Comparison of ENCODE assay signal across 17 cellular contexts in genomic region chrX:39903937-39904336, GRCh38.
DNase-seq lines count a peak whose midpoint lies in the region; ATAC-seq and TF ChIP-seq lines count a peak whose summit lies in the region.
"Had no signal": no experiment of that assay in that cellular context is flagged by ENCODE, and none has a peak within 500 bp of the region (broad histone marks: within the 10 kb centered on the region; RNA-seq: fewer than 3 reads in every experiment).

No MANE protein-coding gene starts in this region.

- H3K36me3 Mint-ChIP-seq in activated naive CD8-positive, alpha-beta T cell treated with anti-CD3 and anti-CD28 coated beads, Interleukin-2, amount 50 U/mL, for 24 hours (ENCODE audit: low read depth): no peaks in the 10 kb centered on the region
- no peaks in the 10 kb centered on the region for H3K36me3 Mint-ChIP-seq in activated naive CD8-positive, alpha-beta T cell treated with anti-CD3 and anti-CD28 coated beads for 36 hours
- H3K36me3 Mint-ChIP-seq: natural killer cell had no signal

- 76 to 96% (median 91%) methylated on average over 4 of the region's 4 CpGs for WGBS in stomach, 5 donors

- DNase-seq in activated naive CD8-positive, alpha-beta T cell treated with anti-CD3 and anti-CD28 coated beads, Interleukin-2, amount 50 U/mL, for 24 hours: no peak
- no peak for DNase-seq in activated naive CD8-positive, alpha-beta T cell treated with anti-CD3 and anti-CD28 coated beads for 36 hours
- DNase-seq in MG63 (peak; percentile 79), epithelial cell of esophagus (ENCODE audit: low read depth) (peak; percentile 75), NCI-H510A (lab: John Stamatoyannopoulos, UW) (no peak), stomach (no peak)
- peak; percentile 6 for DNase-seq in stimulated activated naive CD8-positive, alpha-beta T cell treated with anti-CD3 and anti-CD28 coated beads, Interleukin-15, Interleukin-2, amounts not matched to agents 100 U/mL and 50 U/mL, for 24 hours
- DNase-seq: cortex of kidney, foreskin melanocyte, GF-D8, kidney, natural killer cell, SIG-M5, WERI-Rb-1 had no signal

- H3K4me3 ChIP-seq in MG63 (no peak overlapping the region), epithelial cell of esophagus (ENCODE audit: low read length) (no peak overlapping the region), stomach (no peak overlapping the region)
- H3K4me3 ChIP-seq: BLaER1 treated with 17β-estradiol and CSF1 and Interleukin-3, amounts not matched to agents 10 nM and 100 nM had no signal

- H3K27ac Mint-ChIP-seq in activated naive CD8-positive, alpha-beta T cell treated with anti-CD3 and anti-CD28 coated beads, Interleukin-2, amount 50 U/mL, for 24 hours: no peak overlapping the region
- no peak overlapping the region for H3K27ac Mint-ChIP-seq in activated naive CD8-positive, alpha-beta T cell treated with anti-CD3 and anti-CD28 coated beads for 36 hours
- H3K27ac Mint-ChIP-seq: natural killer cell had no signal

- no peaks in the 10 kb centered on the region for H3K9me3 ChIP-seq in MG63
- H3K9me3 ChIP-seq in stomach: no peaks in the 10 kb centered on the region
- H3K9me3 ChIP-seq: BLaER1 treated with 17β-estradiol and CSF1 and Interleukin-3, amounts not matched to agents 10 nM and 100 nM had no signal

- peak; percentile 68 for ATAC-seq in activated naive CD8-positive, alpha-beta T cell treated with anti-CD3 and anti-CD28 coated beads, Interleukin-2, amount 50 U/mL, for 24 hours
- ATAC-seq in stimulated activated naive CD8-positive, alpha-beta T cell treated with anti-CD3 and anti-CD28 coated beads, Interleukin-15, Interleukin-2, amounts not matched to agents 100 U/mL and 50 U/mL, for 24 hours: peak; percentile 74
- no peak for ATAC-seq in GM19463 (IDR thresholded peaks at IDR 0.05; ENCODE audit: unreplicated experiment)
- ATAC-seq: natural killer cell, sciatic nerve had no signal

- peaks cover 28% of the 10 kb centered on the region for H3K4me1 Mint-ChIP-seq in activated naive CD8-positive, alpha-beta T cell treated with anti-CD3 and anti-CD28 coated beads, Interleukin-2, amount 50 U/mL, for 24 hours
- peaks cover 9% of the 10 kb centered on the region for H3K4me1 Mint-ChIP-seq in activated naive CD8-positive, alpha-beta T cell treated with anti-CD3 and anti-CD28 coated beads for 36 hours

- no peak for TF ChIP-seq POLR2A in stomach (IDR thresholded peaks at IDR 0.05)

- H3K4me1 ChIP-seq in stomach: peaks cover 0 to 17% (median 9%) of the 10 kb centered on the region in 4 donors

- no peak for TF ChIP-seq EP300 in stomach (IDR thresholded peaks at IDR 0.05)

- TF ChIP-seq CTCF in epithelial cell of esophagus (IDR thresholded peaks at IDR 0.05; ENCODE audit: insufficient read depth, low read depth, low read length, missing control alignments) (no peak), stomach (IDR thresholded peaks at IDR 0.05) (no peak)

- H3K27me3 ChIP-seq in MG63 (no peaks in the 10 kb centered on the region), stomach (no peaks in the 10 kb centered on the region)

- no peak overlapping the region for H3K27ac ChIP-seq in stomach
- H3K27ac ChIP-seq: BLaER1 treated with 17β-estradiol and CSF1 and Interleukin-3, amounts not matched to agents 10 nM and 100 nM; WERI-Rb-1 had no signal

- intact Hi-C loops in stomach (cut with DNase I; ENCODE audit: low total_unique reads): no loop called here

- H3K27me3 Mint-ChIP-seq in activated naive CD8-positive, alpha-beta T cell treated with anti-CD3 and anti-CD28 coated beads, Interleukin-2, amount 50 U/mL, for 24 hours: peaks cover 9% of the 10 kb centered on the region
- H3K27me3 Mint-ChIP-seq in activated naive CD8-positive, alpha-beta T cell treated with anti-CD3 and anti-CD28 coated beads for 36 hours: no peaks in the 10 kb centered on the region

- no peak overlapping the region for H3K4me3 Mint-ChIP-seq in activated naive CD8-positive, alpha-beta T cell treated with anti-CD3 and anti-CD28 coated beads, Interleukin-2, amount 50 U/mL, for 24 hours
- H3K4me3 Mint-ChIP-seq in activated naive CD8-positive, alpha-beta T cell treated with anti-CD3 and anti-CD28 coated beads for 36 hours: no peak overlapping the region
- H3K4me3 Mint-ChIP-seq: natural killer cell had no signal

- H3K36me3 ChIP-seq in MG63 (no peaks in the 10 kb centered on the region), stomach (no peaks in the 10 kb centered on the region)
- H3K36me3 ChIP-seq: BLaER1 treated with 17β-estradiol and CSF1 and Interleukin-3, amounts not matched to agents 10 nM and 100 nM; WERI-Rb-1 had no signal

- H3K9me3 Mint-ChIP-seq in activated naive CD8-positive, alpha-beta T cell treated with anti-CD3 and anti-CD28 coated beads, Interleukin-2, amount 50 U/mL, for 24 hours: no peaks in the 10 kb centered on the region
- no peaks in the 10 kb centered on the region for H3K9me3 Mint-ChIP-seq in activated naive CD8-positive, alpha-beta T cell treated with anti-CD3 and anti-CD28 coated beads for 36 hours
- H3K9me3 Mint-ChIP-seq: natural killer cell had no signal

Comparison
In these comparisons a context has a peak if more than half of its experiments do, and no peak if none do; other contexts are left out.
1. DNase-seq: peak in MG63 (single experiment), epithelial cell of esophagus (single experiment) and stimulated activated naive CD8-positive, alpha-beta T cell treated with anti-CD3 and anti-CD28 coated beads, Interleukin-15, Interleukin-2, amounts not matched to agents 100 U/mL and 50 U/mL, for 24 hours (single experiment); none in activated naive CD8-positive, alpha-beta T cell treated with anti-CD3 and anti-CD28 coated beads, Interleukin-2, amount 50 U/mL, for 24 hours (single experiment), activated naive CD8-positive, alpha-beta T cell treated with anti-CD3 and anti-CD28 coated beads for 36 hours (single experiment), NCI-H510A (single experiment) and stomach (single experiment).